In the genomic region with DNA sequence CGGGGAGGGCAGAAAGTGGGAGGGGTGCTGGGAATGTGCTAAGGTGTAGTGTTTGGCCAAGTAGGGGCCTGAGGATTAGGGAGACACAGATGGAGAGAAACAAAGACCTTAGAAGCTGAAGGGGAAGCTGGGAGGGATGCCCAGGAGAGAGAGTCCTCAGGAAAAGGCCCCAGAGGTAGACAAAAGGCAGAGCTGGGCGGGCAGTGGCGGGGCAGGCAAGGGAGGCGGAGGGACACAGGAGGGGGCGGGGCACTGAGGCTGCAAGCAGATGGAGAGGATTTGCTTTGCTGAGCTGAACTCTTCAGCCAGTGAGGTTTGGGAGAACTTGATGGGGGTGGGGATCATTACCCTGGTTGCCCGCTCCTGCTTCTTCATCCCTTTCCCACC, we compare ENCODE assay signal across 8 cellular contexts. TPM values are rescaled to one million over a fixed set of nuclear protein-coding genes. Genes with fewer than 3 reads are reported as not detected.
DNase-seq lines count a peak whose midpoint lies in the region; ATAC-seq and TF ChIP-seq lines count a peak whose summit lies in the region.

No MANE protein-coding gene starts in this region.

- H3K9ac ChIP-seq in neural cell (ENCODE audit: low read length) = peak overlapping the region; percentile 99

- TF ChIP-seq CTCF in neural cell (IDR thresholded peaks at IDR 0.05; ENCODE audit: poor library complexity, severe bottlenecking) = no peak

- H3K36me3 Mint-ChIP-seq in dendritic cell treated with granulocyte-macrophage colony-stimulating factor and Interleukin-4, amounts not matched to agents 40 ng/mL and 50 ng/mL, for 4 days (ENCODE audit: low read depth) = peaks cover 35% of the 10 kb centered on the region

- peaks cover 33% of the 10 kb centered on the region for H4K20me1 ChIP-seq in neural cell (ENCODE audit: insufficient read depth)

- H3K4me3 ChIP-seq in neural cell (ENCODE audit: low read length) = peak overlapping the region; percentile 87

- no peaks in the 10 kb centered on the region for H3K9me2 ChIP-seq in neural cell (ENCODE audit: insufficient read depth, low read length)

- no peaks in the 10 kb centered on the region for H3K27me3 ChIP-seq in neural cell (ENCODE audit: insufficient read depth, low read depth, low read length)

- H3K79me2 ChIP-seq in neural cell (replicated peaks; ENCODE audit: insufficient read depth, low read length) = peaks cover 60% of the 10 kb centered on the region

- H3K27me3 Mint-ChIP-seq in dendritic cell treated with granulocyte-macrophage colony-stimulating factor and Interleukin-4, amounts not matched to agents 40 ng/mL and 50 ng/mL, for 4 days = peaks cover 66% of the 10 kb centered on the region

- intact Hi-C loops in dendritic cell treated with granulocyte-macrophage colony-stimulating factor and Interleukin-4, amounts not matched to agents 40 ng/mL and 50 ng/mL, for 4 days (cut with micrococcal nuclease) = no loop called here

- DNase-seq in DMS 273 treated with DMSO at 0.1 percent for 48 hours (lab: John Stamatoyannopoulos, UW) = peak; percentile 52
- peak; percentile 30 for DNase-seq in NCI-H510A treated with DMSO at 0.1 percent for 48 hours (lab: John Stamatoyannopoulos, UW)
- no peak for DNase-seq in GF-D8 (lab: John Stamatoyannopoulos, UW)
- DNase-seq in GM19238 (ENCODE audit: insufficient read length, low spot score) = no peak
- no peak for DNase-seq in glomerular visceral epithelial cell (ENCODE audit: extremely low spot score)

- H3K4me3 Mint-ChIP-seq in dendritic cell treated with granulocyte-macrophage colony-stimulating factor and Interleukin-4, amounts not matched to agents 40 ng/mL and 50 ng/mL, for 4 days = no peak overlapping the region

- H2AFZ ChIP-seq in neural cell (ENCODE audit: low read depth, low read length) = no peak overlapping the region

- peaks cover 6% of the 10 kb centered on the region for H3F3A ChIP-seq in neural cell (ENCODE audit: insufficient read depth, low read length, poor library complexity, severe bottlenecking)

- H3K27ac Mint-ChIP-seq in dendritic cell treated with granulocyte-macrophage colony-stimulating factor and Interleukin-4, amounts not matched to agents 40 ng/mL and 50 ng/mL, for 4 days = peak overlapping the region; percentile 88

- no peak for ATAC-seq in GM18511 (IDR thresholded peaks at IDR 0.05; ENCODE audit: unreplicated experiment)

- H3K4me2 ChIP-seq in neural cell (ENCODE audit: low read length) = peak overlapping the region; percentile 74

- H3K9me3 ChIP-seq in neural cell (ENCODE audit: low read length) = no peaks in the 10 kb centered on the region

- H3K27ac ChIP-seq in neural cell (ENCODE audit: low read length) = peak overlapping the region; percentile 100

- TF ChIP-seq RAD21 in neural cell (conservative IDR thresholded peaks at IDR 0.05) = no peak

- peaks cover 90% of the 10 kb centered on the region for H3K4me1 Mint-ChIP-seq in dendritic cell treated with granulocyte-macrophage colony-stimulating factor and Interleukin-4, amounts not matched to agents 40 ng/mL and 50 ng/mL, for 4 days (ENCODE audit: low read depth)

- peaks cover 4% of the 10 kb centered on the region for H3K36me3 ChIP-seq in neural cell (ENCODE audit: insufficient read depth, low read length)

- TF ChIP-seq EP300 in neural cell (conservative IDR thresholded peaks at IDR 0.05; ENCODE audit: poor library complexity, severe bottlenecking) = no peak

- H3K9me3 Mint-ChIP-seq in dendritic cell treated with granulocyte-macrophage colony-stimulating factor and Interleukin-4, amounts not matched to agents 40 ng/mL and 50 ng/mL, for 4 days = no peaks in the 10 kb centered on the region

TF ChIP-seq in neural cell, 6 proteins besides CTCF, POLR2A, EP300 and RAD21:
- TF ChIP-seq EZH2 (IDR thresholded peaks at IDR 0.05; ENCODE audit: borderline replicate concordance, insufficient read depth, low read length, poor library complexity, severe bottlenecking) (no peak), POLR2AphosphoS5 (IDR thresholded peaks at IDR 0.05) (peak; percentile 23)
TF ChIP-seq in neural cell: peak in this region for 1.

RNA-seq across cellular contexts. Expression of gene PTMS, which starts 2.8 kb away (rescaled TPM):
- polyA plus RNA-seq in neural cell = 504 and 557 TPM in 2 replicates
- 239 and 310 TPM in 2 replicates for polyA minus RNA-seq in neural cell

RNA-seq across cellular contexts. Expression of gene LAG3, which starts 3.3 kb away (rescaled TPM):
- 1.4 and 2.0 TPM in 2 replicates for polyA plus RNA-seq in neural cell
- 0.24 and 1.3 TPM in 2 replicates for polyA minus RNA-seq in neural cell

RNA-seq across cellular contexts. Expression of gene MLF2, which starts 16.1 kb away (rescaled TPM):
- 134 and 176 TPM in 2 replicates for polyA plus RNA-seq in neural cell
- 120 and 128 TPM in 2 replicates for polyA minus RNA-seq in neural cell

RNA-seq across cellular contexts. Expression of gene CD4, which starts 20.3 kb away (rescaled TPM):
- not detected in 2 replicates for polyA plus RNA-seq in neural cell
- not detected in 2 replicates for polyA minus RNA-seq in neural cell

RNA-seq across cellular contexts. Expression of gene COPS7A, which starts 45.1 kb away (rescaled TPM):
- 45.8 and 50.2 TPM in 2 replicates for polyA plus RNA-seq in neural cell
- 22.2 and 22.6 TPM in 2 replicates for polyA minus RNA-seq in neural cell

Comparison
In these comparisons a context has a peak if more than half of its experiments do, and no peak if none do; other contexts are left out.
1. DNase-seq: peak in DMS 273 treated with DMSO at 0.1 percent for 48 hours (single experiment) and NCI-H510A treated with DMSO at 0.1 percent for 48 hours (single experiment); none in GF-D8 (single experiment), GM19238 (single experiment) and glomerular visceral epithelial cell (single experiment).